Comparison of ENCODE assay signal across 1 cellular context in genomic region chr11:129423426-129423825, GRCh38.
A peak's percentile ranks its signal among the peaks of the same experiment; 100 is the strongest.
TF ChIP-seq lines count a peak whose summit lies in the region.

No MANE protein-coding gene starts in this region.

TF ChIP-seq in HepG2, 621 proteins besides CTCF, POLR2A, EP300 and RAD21 (continues in another document):
- TF ChIP-seq BCL6 (CRISPR knock-in tag; IDR thresholded peaks at IDR 0.05) (peak; percentile 71), PITX1 (CRISPR knock-in tag; IDR thresholded peaks at IDR 0.05) (peak; percentile 31; the same call in 1 of the 2 replicates), SOX13 (IDR thresholded peaks at IDR 0.05) (no peak), SOX13 (CRISPR knock-in tag; conservative IDR thresholded peaks at IDR 0.05 in 1 of 2, IDR thresholded peaks at IDR 0.05 in 1 of 2) (0 out of 4 replicates have a peak, but pooled peaks of 1 of the 2 experiments have one; percentile 5), MEF2D (CRISPR knock-in tag; IDR thresholded peaks at IDR 0.05) (0 out of 2 replicates have a peak, but pooled peaks have one; percentile 36), ZNF224 (CRISPR knock-in tag; IDR thresholded peaks at IDR 0.05) (no peak), ZNF232 (CRISPR knock-in tag; IDR thresholded peaks at IDR 0.05; ENCODE audit: borderline replicate concordance) (no peak), KLF11 (CRISPR knock-in tag; IDR thresholded peaks at IDR 0.05) (no peak), SOX6 (IDR thresholded peaks at IDR 0.05) (no peak), SOX6 (CRISPR knock-in tag; IDR thresholded peaks at IDR 0.05) (peak; percentile 40), HNF1A (IDR thresholded peaks at IDR 0.05; ENCODE audit: low read depth) (peak; percentile 47; the same call in 1 of the 2 replicates), HNF1A (CRISPR knock-in tag; IDR thresholded peaks at IDR 0.05; ENCODE audit: borderline replicate concordance) (no peak), ISX (CRISPR knock-in tag; conservative IDR thresholded peaks at IDR 0.05) (no peak), SALL1 (CRISPR knock-in tag; IDR thresholded peaks at IDR 0.05) (peak; percentile 28; the same call in 1 of the 2 replicates), DPF2 (CRISPR knock-in tag; IDR thresholded peaks at IDR 0.05; ENCODE audit: borderline replicate concordance, low read depth) (peak; percentile 22; the same call in 1 of the 2 replicates), MIXL1 (CRISPR knock-in tag; IDR thresholded peaks at IDR 0.05) (peak; percentile 38; the same call in 1 of the 2 replicates), CEBPG (CRISPR knock-in tag; IDR thresholded peaks at IDR 0.05) (0 out of 2 replicates have a peak, but pooled peaks have one; percentile 6), SNRNP70 (IDR thresholded peaks at IDR 0.05; ENCODE audit: low read depth, low read length) (no peak), RXRB (CRISPR knock-in tag; IDR thresholded peaks at IDR 0.05; ENCODE audit: borderline replicate concordance) (peak; percentile 28; the same call in 1 of the 2 replicates), SOX5 (CRISPR knock-in tag; IDR thresholded peaks at IDR 0.05; ENCODE audit: borderline replicate concordance) (peak; percentile 42; the same call in 1 of the 2 replicates), ZBED4 (CRISPR knock-in tag; IDR thresholded peaks at IDR 0.05; ENCODE audit: borderline replicate concordance) (0 out of 2 replicates have a peak, but pooled peaks have one; percentile 26), ARID5B (CRISPR knock-in tag; IDR thresholded peaks at IDR 0.05) (0 out of 2 replicates have a peak, but pooled peaks have one; percentile 30), ZFP1 (CRISPR knock-in tag; IDR thresholded peaks at IDR 0.05) (no peak), STAT6 (CRISPR knock-in tag; IDR thresholded peaks at IDR 0.05; ENCODE audit: borderline replicate concordance) (no peak), HNF4A (CRISPR knock-in tag; IDR thresholded peaks at IDR 0.05) (peak; percentile 58; the same call in 1 of the 2 replicates), THAP9 (CRISPR knock-in tag; IDR thresholded peaks at IDR 0.05; ENCODE audit: borderline replicate concordance) (no peak), MXD4 (CRISPR knock-in tag; IDR thresholded peaks at IDR 0.05) (0 out of 2 replicates have a peak, but pooled peaks have one; percentile 26), HNF4G (IDR thresholded peaks at IDR 0.05; ENCODE audit: borderline replicate concordance, low read depth, low read length) (0 out of 2 replicates have a peak, but pooled peaks have one; percentile 7), HNF4G (CRISPR knock-in tag; IDR thresholded peaks at IDR 0.05; ENCODE audit: borderline replicate concordance, low read depth) (no peak), HNF1B (CRISPR knock-in tag; IDR thresholded peaks at IDR 0.05) (peak; percentile 50; the same call in 1 of the 2 replicates), NFKB2 (CRISPR knock-in tag; IDR thresholded peaks at IDR 0.05; ENCODE audit: borderline replicate concordance) (no peak), ZBTB20 (CRISPR knock-in tag; IDR thresholded peaks at IDR 0.05; ENCODE audit: borderline replicate concordance, low read depth) (0 out of 2 replicates have a peak, but pooled peaks have one; percentile 30), TEAD3 (CRISPR knock-in tag; optimal IDR thresholded peaks at IDR 0.05; ENCODE audit: borderline replicate concordance) (peak; percentile 88)
